Comparison of ENCODE assay signal across 6 cellular contexts in the genomic region with DNA sequence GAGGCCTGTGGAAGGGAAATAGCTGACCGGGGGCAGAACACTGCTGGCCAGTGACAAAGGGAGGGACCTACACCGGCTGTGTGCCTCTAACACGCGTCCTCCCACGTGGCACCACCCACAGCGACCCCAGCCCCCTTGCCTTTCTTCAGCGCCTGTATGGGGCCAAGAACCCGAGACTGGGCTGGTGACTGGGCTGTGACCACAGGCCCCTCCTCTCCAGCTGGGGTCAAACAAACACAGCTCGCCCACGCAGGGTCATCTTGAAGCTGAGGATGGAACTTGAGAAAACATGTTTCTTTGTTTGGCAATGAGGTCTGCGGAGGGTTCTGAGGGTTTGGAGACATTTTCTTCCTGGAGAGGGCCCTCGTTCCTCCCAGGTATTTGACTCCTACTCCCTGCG.
A peak's percentile ranks its signal among the peaks of the same experiment; 100 is the strongest.
DNase-seq lines count a peak whose midpoint lies in the region; ATAC-seq and TF ChIP-seq lines count a peak whose summit lies in the region.
"Not testable (repeated sequence)": the region's sequence is repeated elsewhere in the genome, so short reads cannot be mapped to it uniquely, and the experiment has no call there.

No MANE protein-coding gene starts in this region.

- DNase-seq in chondrocyte (ENCODE audit: low spot score), result peak; percentile 44
- peak; percentile 30 for DNase-seq in Right ventricle myocardium superior
- DNase-seq in mucosa of gallbladder (ENCODE audit: low spot score), result peak; percentile 16
- DNase-seq in neuronal stem cell (ENCODE audit: low spot score); sciatic nerve (ENCODE audit: low spot score): not testable (repeated sequence)

- H3K27me3 Mint-ChIP-seq in chondrocyte (ENCODE audit: low read depth), result not testable (repeated sequence)

- H2BK120ac ChIP-seq in neuronal stem cell (ENCODE audit: low read depth, low read length), result peak overlapping the region; percentile 8

- TF ChIP-seq CTCF in HEK293 (tag by site-specific recombination; IDR thresholded peaks at IDR 0.05); chondrocyte (IDR thresholded peaks at IDR 0.05): not testable (repeated sequence)

- not testable (repeated sequence) for H4K8ac ChIP-seq in neuronal stem cell (ENCODE audit: low read depth, low read length)

- POLR2A ChIA-PET in HEK293 (lab: Yijun Ruan, JAX), result not testable (repeated sequence)

- not testable (repeated sequence) for H3K4me1 Mint-ChIP-seq in chondrocyte (ENCODE audit: low read depth)

- not testable (repeated sequence) for H3K14ac ChIP-seq in neuronal stem cell (ENCODE audit: low read length)

- H3K18ac ChIP-seq in neuronal stem cell (ENCODE audit: low read length), result not testable (repeated sequence)

- not testable (repeated sequence) for H3K27me3 ChIP-seq in neuronal stem cell (ENCODE audit: control insufficient read depth in 3 of 3, insufficient read depth in 3 of 3, low read depth in 1 of 3, low read length in 3 of 3)

- H3K4me3 Mint-ChIP-seq in chondrocyte (ENCODE audit: unreplicated experiment), result not testable (repeated sequence)

- intact Hi-C loops in Right ventricle myocardium superior (cut with DNase I); sciatic nerve (cut with DNase I): not testable (repeated sequence)

- H3K4me2 ChIP-seq in neuronal stem cell (ENCODE audit: insufficient read depth, low read length, poor library complexity, severe bottlenecking), result not testable (repeated sequence)

- not testable (repeated sequence) for H3K79me1 ChIP-seq in neuronal stem cell (ENCODE audit: low read depth, low read length)

- peak overlapping the region; percentile 41 for H2BK12ac ChIP-seq in neuronal stem cell (ENCODE audit: low read length)

- not testable (repeated sequence) for H3K4me3 ChIP-seq in HEK293 (ENCODE audit: low read depth, low read length); neuronal stem cell (ENCODE audit: low read length in 2 of 2)

- no CpG with 5 or more reads among the region's 13 CpGs for WGBS in neuronal stem cell (ENCODE audit: extremely low coverage in 2 of 2, insufficient read length in 2 of 2, insufficient replicate concordance in 1 of 2), 2 donors

- not testable (repeated sequence) for H3K36me3 ChIP-seq in HEK293 (ENCODE audit: control insufficient read depth in 2 of 2, insufficient read depth in 1 of 2, low read length in 2 of 2); neuronal stem cell (replicated peaks in 1 of 2; ENCODE audit: control insufficient read depth in 2 of 2, insufficient read depth in 2 of 2, low read length in 2 of 2)

- H3K36me3 Mint-ChIP-seq in chondrocyte (ENCODE audit: low read depth), result not testable (repeated sequence)

- not testable (repeated sequence) for H3K4me1 ChIP-seq in HEK293 (ENCODE audit: control insufficient read depth, insufficient read depth, low read length); neuronal stem cell (ENCODE audit: control insufficient read depth in 2 of 2, insufficient read depth in 1 of 2, low read depth in 1 of 2, low read length in 2 of 2)

- not testable (repeated sequence) for H3K4ac ChIP-seq in neuronal stem cell (ENCODE audit: low read length)

- not testable (repeated sequence) for H3K9me3 Mint-ChIP-seq in chondrocyte (ENCODE audit: low read depth)

- CTCF ChIA-PET in HEK293 (lab: Yijun Ruan, JAX), result not testable (repeated sequence)

- H3K9me3 ChIP-seq in HEK293 (ENCODE audit: control insufficient read depth, insufficient read depth, low read depth, low read length); neuronal stem cell (replicated peaks in 1 of 2; ENCODE audit: control insufficient read depth in 2 of 2, insufficient read depth in 1 of 2, low read depth in 1 of 2, low read length in 2 of 2): not testable (repeated sequence)

- H2AK5ac ChIP-seq in neuronal stem cell (ENCODE audit: low read depth, low read length), result not testable (repeated sequence)

- not testable (repeated sequence) for H2BK5ac ChIP-seq in neuronal stem cell (ENCODE audit: low read length)

- not testable (repeated sequence) for H3K27ac ChIP-seq in HEK293 (ENCODE audit: extremely low read depth, low read depth, low read length); neuronal stem cell (replicated peaks; ENCODE audit: low read length)

- H4K91ac ChIP-seq in neuronal stem cell (ENCODE audit: low read depth, low read length, poor library complexity), result not testable (repeated sequence)

- peak overlapping the region; percentile 71 for H2AFZ ChIP-seq in neuronal stem cell (ENCODE audit: low read length)

- ATAC-seq in Right ventricle myocardium superior (ENCODE audit: poor library complexity), result not testable (repeated sequence)
- ATAC-seq in sciatic nerve, result peak; percentile 59

- H2BK15ac ChIP-seq in neuronal stem cell (ENCODE audit: low read length), result not testable (repeated sequence)

- H3K27ac Mint-ChIP-seq in chondrocyte (ENCODE audit: unreplicated experiment), result not testable (repeated sequence)

- not testable (repeated sequence) for H3K9ac ChIP-seq in neuronal stem cell (ENCODE audit: low read depth, low read length, poor library complexity)

- not testable (repeated sequence) for H3K23ac ChIP-seq in neuronal stem cell (ENCODE audit: low read depth, low read length, poor library complexity)

TF ChIP-seq in HEK293, 187 proteins besides CTCF, POLR2A, EP300 and RAD21:
- TF ChIP-seq ZFHX2 (tag by site-specific recombination; conservative IDR thresholded peaks at IDR 0.05), result 0 out of 2 replicates have a peak, but pooled peaks have one; percentile 32
- peak; percentile 43 for TF ChIP-seq EGR2 (tag by site-specific recombination; IDR thresholded peaks at IDR 0.05; ENCODE audit: low read depth)
